Comparison of ENCODE assay signal across 8 cellular contexts in genomic region chr11:396948-397548, GRCh38. TPM values are rescaled to one million over a fixed set of nuclear protein-coding genes. Genes with fewer than 3 reads are reported as not detected.
DNase-seq lines count a peak whose midpoint lies in the region; ATAC-seq and TF ChIP-seq lines count a peak whose summit lies in the region.

No MANE protein-coding gene starts in this region.

- TF ChIP-seq CTCF in HFF-Myc (IDR thresholded peaks at IDR 0.05; ENCODE audit: low read depth, low read length, missing control alignments), result peak; percentile 50
- TF ChIP-seq CTCF in RWPE2 (IDR thresholded peaks at IDR 0.05; ENCODE audit: poor library complexity, severe bottlenecking), result no peak
- TF ChIP-seq CTCF in coronary artery (IDR thresholded peaks at IDR 0.05), result peak; percentile 36
- peak; percentile 57 for TF ChIP-seq CTCF in natural killer cell (IDR thresholded peaks at IDR 0.05)

- H3K27me3 Mint-ChIP-seq in natural killer cell (ENCODE audit: low read depth in 2 of 2), result no peaks in the 10 kb centered on the region
- H3K27me3 Mint-ChIP-seq in activated T-helper 2 cell treated with anti-CD3 and anti-CD28 coated beads, Interferon-gamma antibody, Interleukin-2, Interleukin-4, amounts not matched to agents 10 μg/mL and 5 μg/mL and 100 μg/mL, durations not matched to agents 14 hours and 24 hours and 36 hours (ENCODE audit: low read depth), result peaks cover 7% of the 10 kb centered on the region

- H3K4me1 Mint-ChIP-seq in natural killer cell, result peaks cover 0 to 18% of the 10 kb centered on the region in 2 donors
- no peaks in the 10 kb centered on the region for H3K4me1 Mint-ChIP-seq in activated T-helper 2 cell treated with anti-CD3 and anti-CD28 coated beads, Interferon-gamma antibody, Interleukin-2, Interleukin-4, amounts not matched to agents 10 μg/mL and 5 μg/mL and 100 μg/mL, durations not matched to agents 14 hours and 24 hours and 36 hours (ENCODE audit: low read depth)

- peak overlapping the region; percentile 45 for H3K4me3 Mint-ChIP-seq in natural killer cell
- no peak overlapping the region for H3K4me3 Mint-ChIP-seq in activated T-helper 2 cell treated with anti-CD3 and anti-CD28 coated beads, Interferon-gamma antibody, Interleukin-2, Interleukin-4, amounts not matched to agents 10 μg/mL and 5 μg/mL and 100 μg/mL, durations not matched to agents 14 hours and 24 hours and 36 hours (ENCODE audit: low read depth)

- peaks cover 12% of the 10 kb centered on the region for H3K4me1 ChIP-seq in RWPE2 (ENCODE audit: insufficient read depth, poor library complexity, severe bottlenecking)

- H3K27ac ChIP-seq in RWPE2 (ENCODE audit: poor library complexity, severe bottlenecking) (peak overlapping the region; percentile 91), coronary artery (no peak overlapping the region)

- DNase-seq in GDM1 (lab: John Stamatoyannopoulos, UW), result peak; percentile 50
- DNase-seq in HFF-Myc (ENCODE audit: extremely low read depth, low read depth), result no peak
- no peak for DNase-seq in RWPE2 (ENCODE audit: low spot score)
- DNase-seq in coronary artery (ENCODE audit: low spot score), result no peak
- DNase-seq in natural killer cell, result peak; percentile 61
- no peak for DNase-seq in activated T-helper 2 cell treated with anti-CD3 and anti-CD28 coated beads, Interferon-gamma antibody, Interleukin-2, Interleukin-4, amounts not matched to agents 10 μg/mL and 5 μg/mL and 100 μg/mL, durations not matched to agents 14 hours and 24 hours and 36 hours (ENCODE audit: low spot score)
- DNase-seq in cerebellar nuclear complex (lab: John Stamatoyannopoulos, UW), result no peak
- no peak for DNase-seq in NCI-H1417 (lab: John Stamatoyannopoulos, UW)

- H3K4me3 ChIP-seq in HFF-Myc (replicated peaks; ENCODE audit: low read depth, low read length) (peak overlapping the region; percentile 11), RWPE2 (ENCODE audit: severe bottlenecking) (no peak overlapping the region), coronary artery (peak overlapping the region; percentile 67)

- no peaks in the 10 kb centered on the region for H3K9me3 ChIP-seq in RWPE2 (ENCODE audit: severe bottlenecking)

- H3K36me3 ChIP-seq in RWPE2 (ENCODE audit: low read depth), result peaks cover 29% of the 10 kb centered on the region

- no peak for ATAC-seq in RWPE2 (ENCODE audit: low read depth)
- ATAC-seq in natural killer cell, result peak; percentile 69 to 97 (median 96)

- H3K27ac Mint-ChIP-seq in natural killer cell, result peak overlapping the region in 1 of 2 donors; percentile 27
- H3K27ac Mint-ChIP-seq in activated T-helper 2 cell treated with anti-CD3 and anti-CD28 coated beads, Interferon-gamma antibody, Interleukin-2, Interleukin-4, amounts not matched to agents 10 μg/mL and 5 μg/mL and 100 μg/mL, durations not matched to agents 14 hours and 24 hours and 36 hours, result no peak overlapping the region

- H3K27me3 ChIP-seq in RWPE2 (ENCODE audit: insufficient read depth, poor library complexity, severe bottlenecking), result no peaks in the 10 kb centered on the region

- no peaks in the 10 kb centered on the region for H3K36me3 Mint-ChIP-seq in natural killer cell
- no peaks in the 10 kb centered on the region for H3K36me3 Mint-ChIP-seq in activated T-helper 2 cell treated with anti-CD3 and anti-CD28 coated beads, Interferon-gamma antibody, Interleukin-2, Interleukin-4, amounts not matched to agents 10 μg/mL and 5 μg/mL and 100 μg/mL, durations not matched to agents 14 hours and 24 hours and 36 hours (ENCODE audit: low read depth)

- no peaks in the 10 kb centered on the region for H3K9me3 Mint-ChIP-seq in natural killer cell
- H3K9me3 Mint-ChIP-seq in activated T-helper 2 cell treated with anti-CD3 and anti-CD28 coated beads, Interferon-gamma antibody, Interleukin-2, Interleukin-4, amounts not matched to agents 10 μg/mL and 5 μg/mL and 100 μg/mL, durations not matched to agents 14 hours and 24 hours and 36 hours, result peaks cover 4% of the 10 kb centered on the region

- intact Hi-C loops in natural killer cell (cut with micrococcal nuclease), result no loop called here
- intact Hi-C loops in activated T-helper 2 cell treated with anti-CD3 and anti-CD28 coated beads, Interferon-gamma antibody, Interleukin-2, Interleukin-4, amounts not matched to agents 10 μg/mL and 5 μg/mL and 100 μg/mL, durations not matched to agents 14 hours and 24 hours and 36 hours (cut with micrococcal nuclease), result no loop called here

RNA-seq across cellular contexts. Expression of gene PKP3, which starts 3.0 kb away (rescaled TPM):
- under 1 TPM in 2 of 3 donors, not detected in 1; 0.29 to 0.56 TPM for total RNA-seq in natural killer cell
- total RNA-seq in activated T-helper 2 cell treated with anti-CD3 and anti-CD28 coated beads, Interferon-gamma antibody, Interleukin-2, Interleukin-4, amounts not matched to agents 10 μg/mL and 5 μg/mL and 100 μg/mL, durations not matched to agents 14 hours and 24 hours and 36 hours, result not detected in 2 replicates

RNA-seq across cellular contexts. Expression of gene SIGIRR, which starts 17.8 kb away (rescaled TPM):
- total RNA-seq in natural killer cell, result 100 to 1,000 TPM; 619 to 690 (median 666) TPM
- total RNA-seq in activated T-helper 2 cell treated with anti-CD3 and anti-CD28 coated beads, Interferon-gamma antibody, Interleukin-2, Interleukin-4, amounts not matched to agents 10 μg/mL and 5 μg/mL and 100 μg/mL, durations not matched to agents 14 hours and 24 hours and 36 hours, result 41.5 and 53.4 TPM in 2 replicates

RNA-seq across cellular contexts. Expression of gene B4GALNT4, which starts 27.7 kb away (rescaled TPM):
- total RNA-seq in natural killer cell, result 1 to 10 TPM in 2 of 3 donors, under 1 TPM in 1; 0.66 to 1.5 (median 1.5) TPM
- 1.5 and 2.9 TPM in 2 replicates for total RNA-seq in activated T-helper 2 cell treated with anti-CD3 and anti-CD28 coated beads, Interferon-gamma antibody, Interleukin-2, Interleukin-4, amounts not matched to agents 10 μg/mL and 5 μg/mL and 100 μg/mL, durations not matched to agents 14 hours and 24 hours and 36 hours

RNA-seq across cellular contexts. Expression of gene ANO9, which starts 44.8 kb away (rescaled TPM):
- total RNA-seq in natural killer cell, result 10 to 100 TPM; 15.1 to 21.3 (median 15.1) TPM
- total RNA-seq in activated T-helper 2 cell treated with anti-CD3 and anti-CD28 coated beads, Interferon-gamma antibody, Interleukin-2, Interleukin-4, amounts not matched to agents 10 μg/mL and 5 μg/mL and 100 μg/mL, durations not matched to agents 14 hours and 24 hours and 36 hours, result 35.4 and 36.9 TPM in 2 replicates

RNA-seq across cellular contexts. Expression of gene PTDSS2, which starts 53.0 kb away (rescaled TPM):
- 10 to 100 TPM; 21.5 to 25.1 (median 23.4) TPM for total RNA-seq in natural killer cell
- 32.1 and 34.4 TPM in 2 replicates for total RNA-seq in activated T-helper 2 cell treated with anti-CD3 and anti-CD28 coated beads, Interferon-gamma antibody, Interleukin-2, Interleukin-4, amounts not matched to agents 10 μg/mL and 5 μg/mL and 100 μg/mL, durations not matched to agents 14 hours and 24 hours and 36 hours

Comparison
In these comparisons a context has a peak if more than half of its experiments do, and no peak if none do; other contexts are left out.
1. DNase-seq: peak in GDM1 (single experiment) and natural killer cell (single experiment); none in HFF-Myc (single experiment), RWPE2 (single experiment), coronary artery (single experiment), activated T-helper 2 cell treated with anti-CD3 and anti-CD28 coated beads, Interferon-gamma antibody, Interleukin-2, Interleukin-4, amounts not matched to agents 10 μg/mL and 5 μg/mL and 100 μg/mL, durations not matched to agents 14 hours and 24 hours and 36 hours (single experiment), cerebellar nuclear complex (0 of 2) and NCI-H1417 (0 of 3).
2. RNA of gene SIGIRR, which starts 17.8 kb away (total RNA-seq): 619 to 690 TPM in natural killer cell; 41.5 to 53.4 TPM in activated T-helper 2 cell treated with anti-CD3 and anti-CD28 coated beads, Interferon-gamma antibody, Interleukin-2, Interleukin-4, amounts not matched to agents 10 μg/mL and 5 μg/mL and 100 μg/mL, durations not matched to agents 14 hours and 24 hours and 36 hours; every median in the first group is over 10 times any median in the second.